In genomic region chrX:14630724-14631123, GRCh38 we compare ENCODE assay signal across 19 cellular contexts.
A peak's percentile ranks its signal among the peaks of the same experiment; 100 is the strongest.
DNase-seq lines count a peak whose midpoint lies in the region; ATAC-seq, FAIRE-seq and TF ChIP-seq lines count a peak whose summit lies in the region.
"Had no signal": no experiment of that assay in that cellular context is flagged by ENCODE, and none has a peak within 500 bp of the region (broad histone marks: within the 10 kb centered on the region; RNA-seq: fewer than 3 reads in every experiment).

No MANE protein-coding gene starts in this region.

- H3K4me3 ChIP-seq in AG04450 (ENCODE audit: low read depth, low read length) (no peak overlapping the region), H1 (ENCODE audit: extremely low read depth in 1 of 4, insufficient read depth in 2 of 4, low read depth in 3 of 4, low read length in 4 of 4) (no peak overlapping the region)
- H3K4me3 ChIP-seq: ascending aorta; BLaER1 treated with 17β-estradiol and CSF1 and Interleukin-3, amounts not matched to agents 10 nM and 100 nM; hepatocyte had no signal

- H3K14ac ChIP-seq in H1 (ENCODE audit: insufficient read length): no peak overlapping the region

- peak; percentile 88 for FAIRE-seq in H1 (lab: Jason Lieb, UNC)
- FAIRE-seq: TTC549 had no signal

- no peaks in the 10 kb centered on the region for H4K20me1 ChIP-seq in H1 (replicated peaks in 1 of 2; ENCODE audit: control insufficient read depth in 1 of 2, insufficient read depth in 2 of 2, low read length in 2 of 2)
- H4K20me1 ChIP-seq: BLaER1 treated with 17β-estradiol and CSF1 and Interleukin-3, amounts not matched to agents 10 nM and 100 nM had no signal

- POLR2A ChIA-PET in AG04450 (lab: Yijun Ruan, JAX) (no interaction called here), H1 (lab: Charles Lee; ENCODE audit: partially characterized antibody) (no interaction called here)
- POLR2A ChIA-PET in activated CD4-positive, alpha-beta memory T cell treated with anti-CD3 and anti-CD28 coated beads, Interleukin-2, amount 10 ng/mL, durations not matched to agents 7 days and 5 days (lab: Charles Lee): no interaction called here

- no peak for TF ChIP-seq EP300 in H1 (IDR thresholded peaks at IDR 0.05; ENCODE audit: borderline replicate concordance in 1 of 2, low read depth in 2 of 2, low read length in 2 of 2)

- H2AK5ac ChIP-seq in H1 (ENCODE audit: low read depth, low read length): no peak overlapping the region

- no peak overlapping the region for H3K23ac ChIP-seq in H1 (ENCODE audit: insufficient read length)

- H4K5ac ChIP-seq in H1 (ENCODE audit: insufficient read length, low read depth, low read length): no peak overlapping the region

- H3K27me3 ChIP-seq in AG04450 (ENCODE audit: control insufficient read depth, insufficient read depth, low read length) (no peaks in the 10 kb centered on the region), H1 (replicated peaks in 1 of 4; ENCODE audit: control insufficient read depth in 3 of 4, extremely low read depth in 1 of 4, insufficient read depth in 3 of 4, low read length in 3 of 4) (no peaks in the 10 kb centered on the region)
- H3K27me3 ChIP-seq: ascending aorta, hepatocyte had no signal

- no peak overlapping the region for H3K9ac ChIP-seq in H1 (replicated peaks in 1 of 4; ENCODE audit: extremely low read depth in 1 of 4, low read depth in 3 of 4, low read length in 3 of 4)
- H3K9ac ChIP-seq: BLaER1 treated with 17β-estradiol and CSF1 and Interleukin-3, amounts not matched to agents 10 nM and 100 nM had no signal

- DNase-seq in AG04450 (ENCODE audit: low read depth, low spot score): no peak
- DNase-seq in ELF-1 (ENCODE audit: low read depth, low spot score): peak; percentile 13
- peak; percentile 9 for DNase-seq in NCI-H69 (lab: John Stamatoyannopoulos, UW)
- DNase-seq in H1 (ENCODE audit: low read depth in 1 of 2, low spot score in 2 of 2): no peak
- DNase-seq in activated CD4-positive, alpha-beta memory T cell treated with anti-CD3 and anti-CD28 coated beads, Interleukin-2, amount 10 ng/mL, durations not matched to agents 7 days and 5 days: no peak
- DNase-seq: activated CD4-positive, alpha-beta T cell treated with anti-CD3 and anti-CD28 coated beads, Interleukin-2, amount 50 U/mL, for 1 hour; activated naive CD4-positive, alpha-beta T cell treated with anti-CD3 and anti-CD28 coated beads for 36 hours; natural killer cell; NCI-H2029; NCI-H774; stimulated activated CD4-positive, alpha-beta T cell treated with anti-CD3 and anti-CD28 coated beads, Interleukin-4, amount 100 ng/mL, for 4 hours had no signal

- H3K9me3 ChIP-seq in AG04450 (ENCODE audit: control insufficient read depth, insufficient read depth, low read length) (no peaks in the 10 kb centered on the region), H1 (ENCODE audit: insufficient read depth in 2 of 2, low read depth in 1 of 2, low read length in 1 of 2) (no peaks in the 10 kb centered on the region)
- H3K9me3 ChIP-seq: ascending aorta had no signal

- no peaks in the 10 kb centered on the region for H3K9me3 Mint-ChIP-seq in activated CD4-positive, alpha-beta memory T cell treated with anti-CD3 and anti-CD28 coated beads, Interleukin-2, amount 10 ng/mL, durations not matched to agents 7 days and 5 days
- H3K9me3 Mint-ChIP-seq: activated naive CD4-positive, alpha-beta T cell treated with anti-CD3 and anti-CD28 coated beads for 36 hours had no signal

- H3K4me1 ChIP-seq in H1 (replicated peaks in 1 of 4; ENCODE audit: control insufficient read depth in 3 of 4, insufficient read depth in 4 of 4, low read length in 3 of 4): no peaks in the 10 kb centered on the region
- H3K4me1 ChIP-seq: ascending aorta had no signal

- H2BK120ac ChIP-seq in H1 (replicated peaks; ENCODE audit: low read depth, low read length): no peak overlapping the region

- H3K79me1 ChIP-seq in H1 (ENCODE audit: low read depth, low read length): no peaks in the 10 kb centered on the region

- no peaks in the 10 kb centered on the region for H3K36me3 ChIP-seq in H1 (ENCODE audit: control insufficient read depth in 2 of 4, insufficient read depth in 4 of 4, low read length in 3 of 4)
- H3K36me3 ChIP-seq: ascending aorta; BLaER1 treated with 17β-estradiol and CSF1 and Interleukin-3, amounts not matched to agents 10 nM and 100 nM had no signal

- no peak overlapping the region for H2BK12ac ChIP-seq in H1 (ENCODE audit: low read depth, low read length)

- no peak for ATAC-seq in GM21786 (IDR thresholded peaks at IDR 0.05; ENCODE audit: unreplicated experiment)
- ATAC-seq in HG03196 (IDR thresholded peaks at IDR 0.05; ENCODE audit: unreplicated experiment): no peak
- ATAC-seq: natural killer cell had no signal

- no peak overlapping the region for H3K56ac ChIP-seq in H1 (replicated peaks; ENCODE audit: insufficient read length, low read depth, low read length)

- CTCF ChIA-PET in AG04450 (lab: Charles Lee) (no interaction called here), H1 (lab: Charles Lee; ENCODE audit: partially characterized antibody) (interaction anchor here (0.8 kb wide), 1 partner anchor 131 kb away, joined by 5 read pairs; no protein-coding TSS in a partner anchor)
- CTCF ChIA-PET in activated CD4-positive, alpha-beta memory T cell treated with anti-CD3 and anti-CD28 coated beads, Interleukin-2, amount 10 ng/mL, durations not matched to agents 7 days and 5 days (lab: Charles Lee): no interaction called here

- no peak overlapping the region for H2BK20ac ChIP-seq in H1 (ENCODE audit: low read length)

- no peak overlapping the region for H3K27ac Mint-ChIP-seq in activated CD4-positive, alpha-beta memory T cell treated with anti-CD3 and anti-CD28 coated beads, Interleukin-2, amount 10 ng/mL, durations not matched to agents 7 days and 5 days
- H3K27ac Mint-ChIP-seq: activated naive CD4-positive, alpha-beta T cell treated with anti-CD3 and anti-CD28 coated beads for 36 hours; memory B cell; natural killer cell; progenitor cell of endocrine pancreas had no signal

- TF ChIP-seq POLR2A in H1 (IDR thresholded peaks at IDR 0.05; ENCODE audit: control extremely low read depth in 1 of 2, low read depth in 2 of 2, low read length in 2 of 2): no peak

- H3K27me3 Mint-ChIP-seq in activated CD4-positive, alpha-beta memory T cell treated with anti-CD3 and anti-CD28 coated beads, Interleukin-2, amount 10 ng/mL, durations not matched to agents 7 days and 5 days: no peaks in the 10 kb centered on the region
- H3K27me3 Mint-ChIP-seq: memory B cell, progenitor cell of endocrine pancreas had no signal

- no peak overlapping the region for H2BK5ac ChIP-seq in H1 (ENCODE audit: low read depth, low read length)

- no peak overlapping the region for H3K4me3 Mint-ChIP-seq in activated CD4-positive, alpha-beta memory T cell treated with anti-CD3 and anti-CD28 coated beads, Interleukin-2, amount 10 ng/mL, durations not matched to agents 7 days and 5 days
- H3K4me3 Mint-ChIP-seq: activated naive CD4-positive, alpha-beta T cell treated with anti-CD3 and anti-CD28 coated beads for 36 hours; memory B cell; natural killer cell had no signal

- peak; percentile 51 to 56 for TF ChIP-seq RAD21 in H1 (IDR thresholded peaks at IDR 0.05 in 1 of 2, conservative IDR thresholded peaks at IDR 0.05 in 1 of 2; ENCODE audit: low read depth in 2 of 2, low read length in 2 of 2)

- H3K27ac ChIP-seq in AG04450 (ENCODE audit: low read depth, low read length): no peak overlapping the region
- H3K27ac ChIP-seq in H1 (ENCODE audit: low read depth, low read length): no peak overlapping the region
- H3K27ac ChIP-seq: ascending aorta; BLaER1 treated with 17β-estradiol and CSF1 and Interleukin-3, amounts not matched to agents 10 nM and 100 nM; hepatocyte had no signal

- H3K4me1 Mint-ChIP-seq in activated CD4-positive, alpha-beta memory T cell treated with anti-CD3 and anti-CD28 coated beads, Interleukin-2, amount 10 ng/mL, durations not matched to agents 7 days and 5 days: no peaks in the 10 kb centered on the region
- H3K4me1 Mint-ChIP-seq: memory B cell, natural killer cell had no signal

- no peak overlapping the region for H2BK15ac ChIP-seq in H1 (ENCODE audit: low read length)

- no peak overlapping the region for H2AFZ ChIP-seq in H1 (ENCODE audit: low read length)
- H2AFZ ChIP-seq: hepatocyte had no signal

- 75% methylated on average over 2 of the region's 3 CpGs; no CpG with 5 or more reads in 1 of the 2 experiments for WGBS in H1 (ENCODE audit: extremely low coverage in 1 of 2, insufficient coverage in 1 of 2, insufficient read length in 1 of 2, insufficient replicate concordance in 2 of 2, low coverage in 1 of 2, low lambda C conversion rate in 2 of 2, missing lambda C conversion rate in 1 of 2), 2 experiments

- no peaks in the 10 kb centered on the region for H3K79me2 ChIP-seq in H1 (ENCODE audit: control insufficient read depth in 1 of 2, insufficient read depth in 2 of 2, low read length in 2 of 2)
- H3K79me2 ChIP-seq: hepatocyte had no signal

- TF ChIP-seq CTCF in AG04450 (IDR thresholded peaks at IDR 0.05; ENCODE audit: low read depth, low read length) (peak; percentile 13; the same call in 1 of the 2 replicates), H1 (IDR thresholded peaks at IDR 0.05; ENCODE audit: control extremely low read depth in 1 of 3, insufficient read depth in 1 of 3, low read depth in 1 of 3, low read length in 3 of 3) (peak in 1 of 3 experiments; percentile 31; a peak in 2 of 4 replicates)

- no peak overlapping the region for H3K4ac ChIP-seq in H1 (replicated peaks; ENCODE audit: insufficient read length, low read depth, low read length)

- no peak overlapping the region for H3K18ac ChIP-seq in H1 (ENCODE audit: extremely low read depth, low read length)

- no peak overlapping the region for H4K91ac ChIP-seq in H1 (replicated peaks; ENCODE audit: insufficient read length, low read length)

- no peaks in the 10 kb centered on the region for H3K23me2 ChIP-seq in H1 (ENCODE audit: low read depth, low read length)

- H4K8ac ChIP-seq in H1 (ENCODE audit: extremely low read depth, insufficient read depth, low read length): no peak overlapping the region

- H3K4me2 ChIP-seq in H1 (ENCODE audit: insufficient read depth in 1 of 2, low read depth in 2 of 2, low read length in 2 of 2): no peak overlapping the region
- H3K4me2 ChIP-seq: BLaER1 treated with 17β-estradiol and CSF1 and Interleukin-3, amounts not matched to agents 10 nM and 100 nM; hepatocyte had no signal

- no peaks in the 10 kb centered on the region for H3K36me3 Mint-ChIP-seq in activated CD4-positive, alpha-beta memory T cell treated with anti-CD3 and anti-CD28 coated beads, Interleukin-2, amount 10 ng/mL, durations not matched to agents 7 days and 5 days (ENCODE audit: low read depth)
- H3K36me3 Mint-ChIP-seq: memory B cell, natural killer cell had no signal

TF ChIP-seq in H1, 55 proteins besides CTCF, POLR2A, EP300 and RAD21 (continues in another document):
- TF ChIP-seq JUND (IDR thresholded peaks at IDR 0.05; ENCODE audit: low read length) (no peak), TBP (IDR thresholded peaks at IDR 0.05; ENCODE audit: low read depth, low read length) (no peak), E2F6 (IDR thresholded peaks at IDR 0.05) (no peak), SUZ12 (IDR thresholded peaks at IDR 0.05; ENCODE audit: low read length) (no peak)

Comparison
In these comparisons a context has a peak if more than half of its experiments do, and no peak if none do; other contexts are left out.
1. DNase-seq: peak in ELF-1 (single experiment) and NCI-H69 (single experiment); none in AG04450 (single experiment), H1 (0 of 2) and activated CD4-positive, alpha-beta memory T cell treated with anti-CD3 and anti-CD28 coated beads, Interleukin-2, amount 10 ng/mL, durations not matched to agents 7 days and 5 days (single experiment).